Comparison of ENCODE assay signal across 2 cellular contexts in genomic region chr1:205420938-205421337, GRCh38.
TF ChIP-seq lines count a peak whose summit lies in the region.

No MANE protein-coding gene starts in this region.

TF ChIP-seq in A549, 52 proteins besides CTCF, POLR2A, EP300 and RAD21:
- TF ChIP-seq RARB (CRISPR knock-in tag; IDR thresholded peaks at IDR 0.05): no peak
- TF ChIP-seq MAFK (IDR thresholded peaks at IDR 0.05; ENCODE audit: partially characterized antibody): peak; percentile 61

TF ChIP-seq in K562, 482 proteins besides CTCF, POLR2A, EP300 and RAD21:
- TF ChIP-seq ZNF24 (IDR thresholded peaks at IDR 0.05) (no peak), ZNF316 (IDR thresholded peaks at IDR 0.05) (peak; percentile 65), MAFG (tag; conservative IDR thresholded peaks at IDR 0.05) (peak; percentile 34; the same call in 1 of the 2 replicates), C11orf30 (IDR thresholded peaks at IDR 0.05; ENCODE audit: low read depth) (peak; percentile 25; the same call in 1 of the 2 replicates)
